12 cellular contexts compared by ENCODE assay signal in genomic region chr1:183097438-183098051, GRCh38.
DNase-seq lines count a peak whose midpoint lies in the region; ATAC-seq, FAIRE-seq and TF ChIP-seq lines count a peak whose summit lies in the region.
"Had no signal": no experiment of that assay in that cellular context is flagged by ENCODE, and none has a peak within 500 bp of the region (broad histone marks: within the 10 kb centered on the region; RNA-seq: fewer than 3 reads in every experiment).

No MANE protein-coding gene starts in this region.

- H3K36me3 ChIP-seq in astrocyte (ENCODE audit: insufficient read depth, low read length) (peaks cover 9% of the 10 kb centered on the region), hepatocyte (replicated peaks; ENCODE audit: insufficient read depth, low read depth) (no peaks in the 10 kb centered on the region), thoracic aorta (no peaks in the 10 kb centered on the region)

- no peaks in the 10 kb centered on the region for H3K27me3 ChIP-seq in astrocyte (ENCODE audit: insufficient read depth, low read length)
- no peaks in the 10 kb centered on the region for H3K27me3 ChIP-seq in hepatocyte
- H3K27me3 ChIP-seq in thoracic aorta (replicated peaks; ENCODE audit: insufficient read depth), result no peaks in the 10 kb centered on the region

- H2AFZ ChIP-seq in astrocyte (ENCODE audit: low read depth, low read length) (no peak overlapping the region), hepatocyte (no peak overlapping the region)

- no peaks in the 10 kb centered on the region for H3K9me2 ChIP-seq in hepatocyte (replicated peaks; ENCODE audit: insufficient read depth)

- H3K9ac ChIP-seq in astrocyte (ENCODE audit: low read length), result peak overlapping the region; percentile 22

- H3K27ac Mint-ChIP-seq in astrocyte (ENCODE audit: unreplicated experiment), result no peak overlapping the region
- no peak overlapping the region for H3K27ac Mint-ChIP-seq in stimulated activated naive B cell treated with anti-CD40 and anti-IgM and Interleukin-4, amounts not matched to agents 10 μg/mL and 1 μg/mL and 100 μg/mL, for 72 hours
- H3K27ac Mint-ChIP-seq: activated naive CD4-positive, alpha-beta T cell treated with anti-CD3 and anti-CD28 coated beads, Interleukin-2, amount 50 U/mL, for 24 hours had no signal

- H3K4me1 ChIP-seq in astrocyte (ENCODE audit: insufficient read depth, low read length), result peaks cover 38% of the 10 kb centered on the region
- peaks cover 52% of the 10 kb centered on the region for H3K4me1 ChIP-seq in hepatocyte (ENCODE audit: insufficient read depth)
- H3K4me1 ChIP-seq in thoracic aorta (ENCODE audit: control insufficient read depth in 1 of 2, low read depth in 2 of 2), result peaks cover 25 to 64% of the 10 kb centered on the region in 2 donors

- H3K4me3 Mint-ChIP-seq in astrocyte (ENCODE audit: unreplicated experiment), result no peak overlapping the region
- no peak overlapping the region for H3K4me3 Mint-ChIP-seq in stimulated activated naive B cell treated with anti-CD40 and anti-IgM and Interleukin-4, amounts not matched to agents 10 μg/mL and 1 μg/mL and 100 μg/mL, for 72 hours
- H3K4me3 Mint-ChIP-seq: activated naive CD4-positive, alpha-beta T cell treated with anti-CD3 and anti-CD28 coated beads, Interleukin-2, amount 50 U/mL, for 24 hours had no signal

- peaks cover 3% of the 10 kb centered on the region for H3K36me3 Mint-ChIP-seq in astrocyte (ENCODE audit: low read depth, unreplicated experiment)
- H3K36me3 Mint-ChIP-seq in stimulated activated naive B cell treated with anti-CD40 and anti-IgM and Interleukin-4, amounts not matched to agents 10 μg/mL and 1 μg/mL and 100 μg/mL, for 72 hours, result peaks cover 2 to 12% of the 10 kb centered on the region in 2 donors
- H3K36me3 Mint-ChIP-seq: activated naive CD4-positive, alpha-beta T cell treated with anti-CD3 and anti-CD28 coated beads, Interleukin-2, amount 50 U/mL, for 24 hours had no signal

- WGBS in hepatocyte (ENCODE audit: low lambda C conversion rate, missing lambda C conversion rate), result 64% methylated on average over 3 of the region's 3 CpGs

- ATAC-seq in thoracic aorta (ENCODE audit: insufficient number of reproducible peaks, low FRiP score, low read depth) (no peak), GM18520 (IDR thresholded peaks at IDR 0.05; ENCODE audit: unreplicated experiment) (no peak)
- ATAC-seq in stimulated activated naive B cell treated with anti-CD40 and anti-IgM and Interleukin-4, amounts not matched to agents 10 μg/mL and 1 μg/mL and 100 μg/mL, for 72 hours (replicated peaks), result no peak
- ATAC-seq: Panc1 had no signal

- H3K4me1 Mint-ChIP-seq in astrocyte (ENCODE audit: low read depth, unreplicated experiment), result peaks cover 22% of the 10 kb centered on the region
- peaks cover 21% of the 10 kb centered on the region in 2 donors for H3K4me1 Mint-ChIP-seq in stimulated activated naive B cell treated with anti-CD40 and anti-IgM and Interleukin-4, amounts not matched to agents 10 μg/mL and 1 μg/mL and 100 μg/mL, for 72 hours
- H3K4me1 Mint-ChIP-seq: activated naive CD4-positive, alpha-beta T cell treated with anti-CD3 and anti-CD28 coated beads, Interleukin-2, amount 50 U/mL, for 24 hours had no signal

- H3K27ac ChIP-seq in astrocyte (ENCODE audit: low read depth, low read length) (peak overlapping the region; percentile 50), hepatocyte (peak overlapping the region; percentile 78), thoracic aorta (no peak overlapping the region)

- H3K79me2 ChIP-seq in astrocyte (ENCODE audit: insufficient read depth, low read length) (peaks cover 100% of the 10 kb centered on the region), hepatocyte (peaks cover 82% of the 10 kb centered on the region)

- TF ChIP-seq CTCF in astrocyte (IDR thresholded peaks at IDR 0.05; ENCODE audit: insufficient read depth, low read depth, low read length), result no peak
- no peak for TF ChIP-seq CTCF in hepatocyte (IDR thresholded peaks at IDR 0.05; ENCODE audit: poor library complexity)
- no peak for TF ChIP-seq CTCF in thoracic aorta (IDR thresholded peaks at IDR 0.05)

- no peaks in the 10 kb centered on the region for H3K27me3 Mint-ChIP-seq in astrocyte (ENCODE audit: low read depth, unreplicated experiment)
- H3K27me3 Mint-ChIP-seq in stimulated activated naive B cell treated with anti-CD40 and anti-IgM and Interleukin-4, amounts not matched to agents 10 μg/mL and 1 μg/mL and 100 μg/mL, for 72 hours, result no peaks in the 10 kb centered on the region

- FAIRE-seq in astrocyte (lab: Jason Lieb, UNC), result no peak
- FAIRE-seq: A204.1 had no signal

- peaks cover 97% of the 10 kb centered on the region for H4K20me1 ChIP-seq in astrocyte (ENCODE audit: insufficient read depth, low read length)
- no peaks in the 10 kb centered on the region for H4K20me1 ChIP-seq in hepatocyte (ENCODE audit: insufficient read depth, poor library complexity, severe bottlenecking)

- H3K4me3 ChIP-seq in astrocyte (ENCODE audit: insufficient read depth, low read depth, low read length) (no peak overlapping the region), hepatocyte (no peak overlapping the region), thoracic aorta (peak overlapping the region; percentile 13)

- H3K9me3 Mint-ChIP-seq in astrocyte (ENCODE audit: unreplicated experiment), result no peaks in the 10 kb centered on the region
- no peaks in the 10 kb centered on the region for H3K9me3 Mint-ChIP-seq in stimulated activated naive B cell treated with anti-CD40 and anti-IgM and Interleukin-4, amounts not matched to agents 10 μg/mL and 1 μg/mL and 100 μg/mL, for 72 hours
- H3K9me3 Mint-ChIP-seq: activated naive CD4-positive, alpha-beta T cell treated with anti-CD3 and anti-CD28 coated beads, Interleukin-2, amount 50 U/mL, for 24 hours had no signal

- H3K9me3 ChIP-seq in astrocyte (ENCODE audit: insufficient read depth, low read depth, low read length) (no peaks in the 10 kb centered on the region), hepatocyte (ENCODE audit: low read depth) (no peaks in the 10 kb centered on the region), thoracic aorta (no peaks in the 10 kb centered on the region)

- DNase-seq in DMS53 (lab: John Stamatoyannopoulos, UW) (peak; percentile 12), DMS53 treated with DMSO at 0.1 percent for 48 hours (lab: John Stamatoyannopoulos, UW; ENCODE audit: unreplicated experiment) (no peak), astrocyte (ENCODE audit: low read depth) (peak; percentile 71), hepatocyte (ENCODE audit: low spot score) (peak; percentile 15), thoracic aorta (ENCODE audit: low spot score) (no peak)
- no peak for DNase-seq in stimulated activated naive B cell treated with anti-CD40 and anti-IgM and Interleukin-4, amounts not matched to agents 10 μg/mL and 1 μg/mL and 100 μg/mL, for 72 hours
- no peak for DNase-seq in activated CD4-positive, alpha-beta T cell treated with anti-CD3 and anti-CD28 coated beads for 4 hours
- DNase-seq: activated CD4-positive, CD25-positive, alpha-beta regulatory T cell had no signal

- H3K4me2 ChIP-seq in astrocyte (ENCODE audit: low read length) (peak overlapping the region; percentile 49), hepatocyte (peak overlapping the region; percentile 58)

Comparison
In these comparisons a context has a peak if more than half of its experiments do, and no peak if none do; other contexts are left out.
1. DNase-seq: peak in DMS53 (single experiment), astrocyte (single experiment) and hepatocyte (single experiment); none in DMS53 treated with DMSO at 0.1 percent for 48 hours (single experiment), thoracic aorta (single experiment), stimulated activated naive B cell treated with anti-CD40 and anti-IgM and Interleukin-4, amounts not matched to agents 10 μg/mL and 1 μg/mL and 100 μg/mL, for 72 hours (single experiment) and activated CD4-positive, alpha-beta T cell treated with anti-CD3 and anti-CD28 coated beads for 4 hours (0 of 2).
2. H3K27ac ChIP-seq: peak in astrocyte (single experiment) and hepatocyte (single experiment); none in thoracic aorta (0 of 2).